22 cellular contexts compared by ENCODE assay signal in genomic region chr5:73940026-73940425, GRCh38.
DNase-seq lines count a peak whose midpoint lies in the region; ATAC-seq and TF ChIP-seq lines count a peak whose summit lies in the region.
"Had no signal": no experiment of that assay in that cellular context is flagged by ENCODE, and none has a peak within 500 bp of the region (broad histone marks: within the 10 kb centered on the region; RNA-seq: fewer than 3 reads in every experiment).

No MANE protein-coding gene starts in this region.

- peak overlapping the region; percentile 99 for H3K27ac ChIP-seq in SJCRH30
- H3K27ac ChIP-seq: 22Rv1, left lung, spleen had no signal

- peaks cover 4% of the 10 kb centered on the region for H3K36me3 Mint-ChIP-seq in chondrocyte (ENCODE audit: low read depth)
- peaks cover 16% of the 10 kb centered on the region for H3K36me3 Mint-ChIP-seq in osteocyte (ENCODE audit: unreplicated experiment)
- H3K36me3 Mint-ChIP-seq: IgD-negative memory B cell; naive B cell; stimulated activated memory B cell treated with anti-CD40 and anti-IgM and Interleukin-4, amounts not matched to agents 10 μg/mL and 1 μg/mL and 100 μg/mL, for 72 hours had no signal

- peaks cover 54% of the 10 kb centered on the region for H3K4me1 Mint-ChIP-seq in chondrocyte (ENCODE audit: low read depth)
- peaks cover 64% of the 10 kb centered on the region for H3K4me1 Mint-ChIP-seq in osteocyte (ENCODE audit: unreplicated experiment)
- H3K4me1 Mint-ChIP-seq: activated CD4-positive, alpha-beta T cell treated with anti-CD3 and anti-CD28 coated beads, Interleukin-2, amount 10 ng/mL, durations not matched to agents 7 days and 5 days; IgD-negative memory B cell; naive B cell; stimulated activated memory B cell treated with anti-CD40 and anti-IgM and Interleukin-4, amounts not matched to agents 10 μg/mL and 1 μg/mL and 100 μg/mL, for 72 hours had no signal

- peak; percentile 28 for DNase-seq in DMS 273 (lab: John Stamatoyannopoulos, UW; ENCODE audit: unreplicated experiment)
- no peak for DNase-seq in DMS 273 treated with DMSO at 0.1 percent for 48 hours (lab: John Stamatoyannopoulos, UW)
- no peak for DNase-seq in SJCRH30
- DNase-seq in chondrocyte (ENCODE audit: low spot score), result no peak
- DNase-seq in osteocyte (ENCODE audit: extremely low spot score, unreplicated experiment), result no peak
- DNase-seq in omental fat pad (ENCODE audit: low spot score), result no peak
- DNase-seq in activated naive CD4-positive, alpha-beta T cell treated with anti-CD3 and anti-CD28 coated beads, Interleukin-2, amount 50 U/mL, for 16 hours, result no peak
- DNase-seq: activated CD4-positive, alpha-beta T cell treated with anti-CD3 and anti-CD28 coated beads, Interleukin-2, amount 10 ng/mL, durations not matched to agents 7 days and 5 days; activated naive CD4-positive, alpha-beta T cell treated with anti-CD3 and anti-CD28 coated beads for 36 hours; DMS79 treated with DMSO at 0.1 percent for 48 hours; foreskin fibroblast; left lung; naive B cell; NCI-H1048; OCI-M1; spleen had no signal

- TF ChIP-seq CTCF in chondrocyte (IDR thresholded peaks at IDR 0.05), result no peak
- no peak for TF ChIP-seq CTCF in osteocyte (IDR thresholded peaks at IDR 0.05)
- TF ChIP-seq CTCF in omental fat pad (IDR thresholded peaks at IDR 0.05), result no peak

- no peaks in the 10 kb centered on the region for H3K27me3 ChIP-seq in SJCRH30
- H3K27me3 ChIP-seq: left lung, spleen, tibial nerve had no signal

- H3K4me3 Mint-ChIP-seq in chondrocyte (ENCODE audit: unreplicated experiment) (no peak overlapping the region), osteocyte (ENCODE audit: unreplicated experiment) (no peak overlapping the region)
- H3K4me3 Mint-ChIP-seq: activated CD4-positive, alpha-beta T cell treated with anti-CD3 and anti-CD28 coated beads, Interleukin-2, amount 10 ng/mL, durations not matched to agents 7 days and 5 days; activated naive CD4-positive, alpha-beta T cell treated with anti-CD3 and anti-CD28 coated beads for 36 hours; IgD-negative memory B cell; naive B cell; stimulated activated memory B cell treated with anti-CD40 and anti-IgM and Interleukin-4, amounts not matched to agents 10 μg/mL and 1 μg/mL and 100 μg/mL, for 72 hours had no signal

- H3K9me3 Mint-ChIP-seq in chondrocyte (ENCODE audit: low read depth) (peaks cover 7% of the 10 kb centered on the region), osteocyte (ENCODE audit: unreplicated experiment) (peaks cover 9% of the 10 kb centered on the region)
- H3K9me3 Mint-ChIP-seq: activated CD4-positive, alpha-beta T cell treated with anti-CD3 and anti-CD28 coated beads, Interleukin-2, amount 10 ng/mL, durations not matched to agents 7 days and 5 days had no signal

- no peak for ATAC-seq in omental fat pad (ENCODE audit: low FRiP score)
- no peak for ATAC-seq in GM19328 (IDR thresholded peaks at IDR 0.05; ENCODE audit: unreplicated experiment)
- ATAC-seq: left lung; stimulated activated memory B cell treated with anti-CD40 and anti-IgM and Interleukin-4, amounts not matched to agents 10 μg/mL and 1 μg/mL and 100 μg/mL, for 72 hours had no signal

- H3K27me3 Mint-ChIP-seq in chondrocyte (ENCODE audit: low read depth) (no peaks in the 10 kb centered on the region), osteocyte (ENCODE audit: unreplicated experiment) (no peaks in the 10 kb centered on the region)
- H3K27me3 Mint-ChIP-seq: progenitor cell of endocrine pancreas had no signal

- H3K4me1 ChIP-seq in SJCRH30, result peaks cover 38% of the 10 kb centered on the region
- H3K4me1 ChIP-seq: left lung, spleen had no signal

- peaks cover under 1% of the 10 kb centered on the region; the same call in 1 of the 2 replicates for H3K9me3 ChIP-seq in SJCRH30 (replicated peaks)

- peak overlapping the region; percentile 77 for H3K27ac Mint-ChIP-seq in chondrocyte (ENCODE audit: unreplicated experiment)
- peak overlapping the region; percentile 77 for H3K27ac Mint-ChIP-seq in osteocyte (ENCODE audit: unreplicated experiment)
- H3K27ac Mint-ChIP-seq: activated CD4-positive, alpha-beta T cell treated with anti-CD3 and anti-CD28 coated beads, Interleukin-2, amount 10 ng/mL, durations not matched to agents 7 days and 5 days; activated naive CD4-positive, alpha-beta T cell treated with anti-CD3 and anti-CD28 coated beads for 36 hours; IgD-negative memory B cell; progenitor cell of endocrine pancreas; stimulated activated memory B cell treated with anti-CD40 and anti-IgM and Interleukin-4, amounts not matched to agents 10 μg/mL and 1 μg/mL and 100 μg/mL, for 72 hours had no signal

- no peaks in the 10 kb centered on the region for H3K36me3 ChIP-seq in SJCRH30
- H3K36me3 ChIP-seq: left lung, spleen had no signal

- H3K4me3 ChIP-seq in SJCRH30, result no peak overlapping the region
- H3K4me3 ChIP-seq: left lung, spleen, tibial nerve had no signal
